In the genomic region with DNA sequence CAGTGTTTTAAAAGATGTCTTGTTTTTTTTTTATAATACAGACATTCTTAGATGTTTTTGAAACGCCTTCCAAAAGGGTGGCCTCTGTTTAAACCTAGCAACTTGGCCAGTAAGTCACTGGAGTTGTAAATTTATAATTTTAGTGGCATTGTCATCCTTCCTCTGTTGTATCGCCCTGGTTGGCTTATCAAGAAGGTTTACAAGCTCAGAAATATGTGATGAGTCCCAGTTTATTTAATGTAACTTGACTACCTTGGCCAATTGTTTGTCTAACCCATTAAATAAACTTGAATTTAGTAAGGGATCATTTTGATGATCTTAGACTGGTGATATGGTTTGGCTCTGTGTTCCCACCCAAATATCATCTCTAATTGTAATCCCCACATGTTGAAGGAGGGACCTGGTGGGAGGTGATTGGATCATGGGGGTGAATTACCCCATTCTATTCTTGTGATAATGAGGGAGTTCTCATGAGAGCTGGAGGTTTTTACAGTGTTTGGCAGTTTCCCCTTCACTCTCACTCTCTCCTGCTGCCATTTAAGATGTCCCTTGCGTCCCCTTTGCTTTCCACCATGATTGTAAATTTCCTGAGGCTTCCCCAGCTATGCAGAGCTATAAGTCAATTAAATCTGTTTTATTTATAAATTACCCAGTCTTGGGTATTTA, we compare ENCODE assay signal across 32 cellular contexts.
"Had no signal": no experiment of that assay in that cellular context is flagged by ENCODE, and none has a peak within 500 bp of the region (broad histone marks: within the 10 kb centered on the region; RNA-seq: fewer than 3 reads in every experiment).

No MANE protein-coding gene starts in this region.

- H3K36me3 ChIP-seq: colonic mucosa, gastrocnemius medialis, heart left ventricle, left lung, neutrophil, pancreas, right lobe of liver, tibial artery had no signal

- H3K27ac ChIP-seq: colonic mucosa, epithelial cell of prostate, gastrocnemius medialis, heart left ventricle, hepatocyte, left lung, neutrophil, pancreas, right lobe of liver, testis, tibial artery had no signal

- H3K36me3 Mint-ChIP-seq: mesothelial cell of epicardium; natural killer cell treated with Interleukin-12 subunit alpha and Interleukin-12 subunit beta and Interleukin-15 and Interleukin-18, amount 100 ng/mL, for 72 hours; stimulated activated memory B cell treated with anti-CD40 and anti-IgM and Interleukin-4, amounts not matched to agents 10 μg/mL and 1 μg/mL and 100 μg/mL, for 72 hours; type B pancreatic cell had no signal

- H3K27me3 ChIP-seq: colonic mucosa, gastrocnemius medialis, heart left ventricle, hepatocyte, left lung, pancreas, right lobe of liver, testis had no signal

- H3K4me1 Mint-ChIP-seq: neural crest cell had no signal

- ATAC-seq: esophagus mucosa; gastrocnemius medialis; heart left ventricle; left cardiac atrium; left lung; mucosa of descending colon; natural killer cell treated with Interleukin-12 subunit alpha and Interleukin-12 subunit beta and Interleukin-15 and Interleukin-18, amount 100 ng/mL, for 72 hours; pancreas; right lobe of liver; stimulated activated memory B cell treated with anti-CD40 and anti-IgM and Interleukin-4, amounts not matched to agents 10 μg/mL and 1 μg/mL and 100 μg/mL, for 72 hours; stimulated activated naive CD8-positive, alpha-beta T cell treated with anti-CD3 and anti-CD28 coated beads, Interleukin-15, Interleukin-2, amounts not matched to agents 100 U/mL and 50 U/mL, for 24 hours had no signal

- H2AFZ ChIP-seq: hepatocyte had no signal

- H3K9me3 Mint-ChIP-seq: natural killer cell treated with Interleukin-12 subunit alpha and Interleukin-12 subunit beta and Interleukin-15 and Interleukin-18, amount 100 ng/mL, for 72 hours; type B pancreatic cell had no signal

- H3K4me3 ChIP-seq: colonic mucosa, gastrocnemius medialis, heart left ventricle, hepatocyte, left lung, mucosa of descending colon, pancreas, right lobe of liver, smooth muscle cell, testis, tibial artery had no signal

- H3K4me2 ChIP-seq: hepatocyte, smooth muscle cell had no signal

- H3K79me2 ChIP-seq: hepatocyte had no signal

- H3K4me3 Mint-ChIP-seq: dendritic cell treated with granulocyte-macrophage colony-stimulating factor and Interleukin-4, amounts not matched to agents 40 ng/mL and 50 ng/mL, for 4 days; endodermal cell; mesothelial cell of epicardium; natural killer cell treated with Interleukin-12 subunit alpha and Interleukin-12 subunit beta and Interleukin-15 and Interleukin-18, amount 100 ng/mL, for 72 hours; neural crest cell; stimulated activated memory B cell treated with anti-CD40 and anti-IgM and Interleukin-4, amounts not matched to agents 10 μg/mL and 1 μg/mL and 100 μg/mL, for 72 hours; type B pancreatic cell had no signal

- H3K4me1 ChIP-seq: colonic mucosa, left lung, pancreas, right lobe of liver, testis had no signal

- H3K9me3 ChIP-seq: colonic mucosa, gastrocnemius medialis, neutrophil, pancreas, right lobe of liver, testis, tibial artery had no signal

- DNase-seq: colonic mucosa; effector CD8-positive, alpha-beta T cell; endodermal cell; foreskin fibroblast; gastrocnemius medialis; heart left ventricle; left cardiac atrium; left lung; mesenchymal stem cell; mucosa of descending colon; naive B cell; pancreas; retina; right lobe of liver; stimulated activated CD4-positive, alpha-beta T cell treated with anti-CD3 and anti-CD28 coated beads, Interleukin-12 subunit alpha, Interleukin-12 subunit beta, amount 100 ng/mL, for 4 hours; stimulated activated CD4-positive, alpha-beta T cell treated with anti-CD3 and anti-CD28 coated beads, Interleukin-2, amount 100 ng/mL, for 24 hours; stimulated activated CD4-positive, alpha-beta T cell treated with anti-CD3 and anti-CD28 coated beads, Interleukin-4, amount 100 ng/mL, for 4 hours; stimulated activated naive CD8-positive, alpha-beta T cell treated with anti-CD3 and anti-CD28 coated beads, Interleukin-15, Interleukin-2, amounts not matched to agents 100 U/mL and 50 U/mL, for 24 hours; substantia nigra; testis; tibial artery had no signal

- H3K27ac Mint-ChIP-seq: dendritic cell treated with granulocyte-macrophage colony-stimulating factor and Interleukin-4, amounts not matched to agents 40 ng/mL and 50 ng/mL, for 4 days; endodermal cell; mesothelial cell of epicardium; naive B cell; natural killer cell treated with Interleukin-12 subunit alpha and Interleukin-12 subunit beta and Interleukin-15 and Interleukin-18, amount 100 ng/mL, for 72 hours; stimulated activated memory B cell treated with anti-CD40 and anti-IgM and Interleukin-4, amounts not matched to agents 10 μg/mL and 1 μg/mL and 100 μg/mL, for 72 hours; type B pancreatic cell had no signal
